Comparison of ENCODE assay signal across 8 cellular contexts in genomic region chr18:711330-711692, GRCh38. TPM values are rescaled to one million over a fixed set of nuclear protein-coding genes. Genes with fewer than 3 reads are reported as not detected.
DNase-seq lines count a peak whose midpoint lies in the region; ATAC-seq and TF ChIP-seq lines count a peak whose summit lies in the region.

No MANE protein-coding gene starts in this region.

- H3K4me1 Mint-ChIP-seq in activated CD8-positive, alpha-beta T cell treated with anti-CD3 and anti-CD28 coated beads for 36 hours (ENCODE audit: low read depth), result peaks cover 55% of the 10 kb centered on the region

- H3K27me3 ChIP-seq in skeletal muscle tissue (ENCODE audit: control insufficient read depth in 3 of 3, insufficient read depth in 3 of 3, low read length in 3 of 3), result no peaks in the 10 kb centered on the region

- no peak for TF ChIP-seq CTCF in activated CD8-positive, alpha-beta T cell treated with anti-CD3 and anti-CD28 coated beads for 36 hours (IDR thresholded peaks at IDR 0.05)

- H3K27ac ChIP-seq in skeletal muscle tissue (ENCODE audit: low read depth, low read length), result peak overlapping the region; percentile 72

- peaks cover 1% of the 10 kb centered on the region for H3K9me3 Mint-ChIP-seq in activated CD8-positive, alpha-beta T cell treated with anti-CD3 and anti-CD28 coated beads for 36 hours

- peaks cover 48% of the 10 kb centered on the region for H3K36me3 Mint-ChIP-seq in activated CD8-positive, alpha-beta T cell treated with anti-CD3 and anti-CD28 coated beads for 36 hours (ENCODE audit: low read depth)

- CTCF ChIA-PET in activated CD8-positive, alpha-beta T cell treated with anti-CD3 and anti-CD28 coated beads for 36 hours (lab: Charles Lee), result interaction anchor here (1.1 to 4.0 kb wide), 3 partner anchors 103 to 128 kb away, joined by 4 to 18 read pairs (median 9); no protein-coding TSS in a partner anchor

- H3K36me3 ChIP-seq in skeletal muscle tissue (ENCODE audit: control insufficient read depth in 3 of 3, insufficient read depth in 3 of 3, low read length in 3 of 3), result peaks cover 2 to 6% (median 3%) of the 10 kb centered on the region in 3 donors

- ATAC-seq in HG02885 (IDR thresholded peaks at IDR 0.05; ENCODE audit: poor library complexity, unreplicated experiment), result peak; percentile 18
- no peak for ATAC-seq in activated CD8-positive, alpha-beta T cell treated with anti-CD3 and anti-CD28 coated beads for 36 hours
- peak; percentile 7 for ATAC-seq in left ventricle myocardium superior
- no peak for ATAC-seq in HG02970 (IDR thresholded peaks at IDR 0.05; ENCODE audit: low FRiP score, unreplicated experiment)

- H3K9ac ChIP-seq in skeletal muscle tissue (ENCODE audit: low read depth in 1 of 3, low read length in 3 of 3), result peak overlapping the region; percentile 72 to 85 (median 83)

- peak overlapping the region; percentile 76 to 79 (median 76) for H3K4me3 ChIP-seq in skeletal muscle tissue (ENCODE audit: low read length in 3 of 3)

- POLR2A ChIA-PET in activated CD8-positive, alpha-beta T cell treated with anti-CD3 and anti-CD28 coated beads for 36 hours (lab: Charles Lee), result interaction anchor here (0.7 to 2.5 kb wide), 3 partner anchors 53 to 102 kb away, joined by 4 to 14 read pairs (median 4); partner anchors contain the start of gene TYMS

- DNase-seq in DMS 273 (lab: John Stamatoyannopoulos, UW; ENCODE audit: unreplicated experiment) (peak; percentile 61), DMS 273 treated with DMSO at 0.1 percent for 48 hours (lab: John Stamatoyannopoulos, UW) (no peak), left ventricle myocardium superior (no peak), SK-N-DZ (ENCODE audit: low spot score) (no peak)
- no peak for DNase-seq in activated CD8-positive, alpha-beta T cell treated with anti-CD3 and anti-CD28 coated beads for 36 hours

- H3K4me1 ChIP-seq in skeletal muscle tissue (ENCODE audit: control insufficient read depth in 3 of 3, insufficient read depth in 3 of 3, low read length in 3 of 3), result peaks cover 5 to 9% (median 8%) of the 10 kb centered on the region in 3 donors

- no peaks in the 10 kb centered on the region for H3K9me3 ChIP-seq in skeletal muscle tissue (ENCODE audit: control insufficient read depth in 3 of 3, low read length in 3 of 3)

- no peaks in the 10 kb centered on the region for H3K27me3 Mint-ChIP-seq in activated CD8-positive, alpha-beta T cell treated with anti-CD3 and anti-CD28 coated beads for 36 hours

- peak overlapping the region; percentile 96 for H3K4me3 Mint-ChIP-seq in activated CD8-positive, alpha-beta T cell treated with anti-CD3 and anti-CD28 coated beads for 36 hours

- peak overlapping the region; percentile 97 for H3K27ac Mint-ChIP-seq in activated CD8-positive, alpha-beta T cell treated with anti-CD3 and anti-CD28 coated beads for 36 hours

- intact Hi-C loops in activated CD8-positive, alpha-beta T cell treated with anti-CD3 and anti-CD28 coated beads for 36 hours (cut with micrococcal nuclease), result loop anchor here (10.0 kb wide), 1 partner anchor 123 kb away; no protein-coding TSS in a partner anchor
- intact Hi-C loops in left ventricle myocardium superior (cut with micrococcal nuclease), result no loop called here

RNA-seq across cellular contexts. Expression of gene ENOSF1, which starts 1.1 kb away (rescaled TPM):
- 100 to 1,000 TPM; 113 to 114 TPM for total RNA-seq in activated CD8-positive, alpha-beta T cell treated with anti-CD3 and anti-CD28 coated beads for 36 hours
- total RNA-seq in left ventricle myocardium superior (23.9 TPM), skeletal muscle tissue (14.1 TPM)
- polyA plus RNA-seq in SK-N-DZ (2014; cell fraction: cytosol; rRNA removed), result 7.3 and 8.4 TPM in 2 replicates
- 30.1 and 43.1 TPM in 2 replicates for polyA plus RNA-seq in SK-N-DZ (2014; cell fraction: nucleus; rRNA removed)

RNA-seq across cellular contexts. Expression of gene TYMS, which starts 53.9 kb away (rescaled TPM):
- 100 to 1,000 TPM; 324 to 329 TPM for total RNA-seq in activated CD8-positive, alpha-beta T cell treated with anti-CD3 and anti-CD28 coated beads for 36 hours
- total RNA-seq in left ventricle myocardium superior (3.8 TPM), skeletal muscle tissue (15.7 TPM)
- 102 and 120 TPM in 2 replicates for polyA plus RNA-seq in SK-N-DZ (2014; cell fraction: cytosol; rRNA removed)
- polyA plus RNA-seq in SK-N-DZ (2014; cell fraction: nucleus; rRNA removed), result 79.7 and 194 TPM in 2 replicates

Comparison
In these comparisons a context has a peak if more than half of its experiments do, and no peak if none do; other contexts are left out.
1. ATAC-seq: peak in HG02885 (single experiment) and left ventricle myocardium superior (single experiment); none in activated CD8-positive, alpha-beta T cell treated with anti-CD3 and anti-CD28 coated beads for 36 hours (single experiment) and HG02970 (single experiment).
2. RNA of gene TYMS, which starts 53.9 kb away (total RNA-seq): 324 to 329 TPM in activated CD8-positive, alpha-beta T cell treated with anti-CD3 and anti-CD28 coated beads for 36 hours; 15.7 TPM in skeletal muscle tissue (single experiment) and 3.8 TPM in left ventricle myocardium superior (single experiment); every median in the first group is over 10 times any median in the second.